Comparison of ENCODE assay signal across 19 cellular contexts in the genomic region with DNA sequence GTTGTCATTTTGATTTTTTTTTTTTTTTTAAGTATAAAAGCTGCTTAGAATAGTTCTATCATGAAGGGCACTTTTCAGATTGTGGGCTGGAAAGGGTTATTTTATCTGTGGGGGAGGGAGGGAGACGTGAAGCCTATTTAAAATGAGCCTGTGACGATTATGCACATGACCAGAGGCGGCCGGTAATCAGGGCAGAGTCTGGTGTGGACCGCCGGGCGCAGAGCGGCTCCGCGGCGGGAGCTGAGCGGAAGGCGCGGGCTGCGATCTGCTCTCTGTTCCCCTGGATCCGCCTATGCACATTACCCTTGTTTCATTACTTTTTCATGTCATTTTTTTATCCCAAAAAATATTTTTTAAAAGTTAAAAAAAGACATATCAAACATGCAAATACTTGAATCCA. TPM values are rescaled to one million over a fixed set of nuclear protein-coding genes. Genes with fewer than 3 reads are reported as not detected.
DNase-seq lines count a peak whose midpoint lies in the region; ATAC-seq and TF ChIP-seq lines count a peak whose summit lies in the region.
"Had no signal": no experiment of that assay in that cellular context is flagged by ENCODE, and none has a peak within 500 bp of the region (broad histone marks: within the 10 kb centered on the region; RNA-seq: fewer than 3 reads in every experiment).

No MANE protein-coding gene starts in this region.

- TF ChIP-seq POLR2A in transverse colon (IDR thresholded peaks at IDR 0.05) = no peak
- TF ChIP-seq POLR2A in esophagus muscularis mucosa (IDR thresholded peaks at IDR 0.05; ENCODE audit: low read depth) = no peak

- no peaks in the 10 kb centered on the region for H3K9me3 ChIP-seq in right atrium auricular region
- H3K9me3 ChIP-seq in transverse colon = no peaks in the 10 kb centered on the region
- H3K9me3 ChIP-seq in esophagus muscularis mucosa = no peaks in the 10 kb centered on the region
- H3K9me3 ChIP-seq: BE2C had no signal

- in situ Hi-C loops in transverse colon (cut with MboI; ENCODE audit: low pct_ligation_motif_present in 1 of 4, low pct_unique_long_range_greater_than_20kb in 1 of 4, low sequenced_read_pairs in 3 of 4) = loop anchor here in 1 of 4 donors (10.0 kb wide), 1 partner anchor 140 kb away; no protein-coding TSS in a partner anchor

- no peaks in the 10 kb centered on the region for H3K4me1 ChIP-seq in right atrium auricular region
- H3K4me1 ChIP-seq in transverse colon = no peaks in the 10 kb centered on the region
- H3K4me1 ChIP-seq in esophagus muscularis mucosa = peaks cover 0 to 28% (median 15%) of the 10 kb centered on the region in 4 donors
- H3K4me1 ChIP-seq: BE2C had no signal

- H3K27ac ChIP-seq in right atrium auricular region (no peak overlapping the region), transverse colon (no peak overlapping the region), esophagus muscularis mucosa (replicated peaks in 1 of 4) (peak overlapping the region in 1 of 4 donors; percentile 11)
- H3K27ac ChIP-seq: KMS-11, PC-9 had no signal

- DNase-seq in Right ventricle myocardium superior = no peak
- DNase-seq in right atrium auricular region (ENCODE audit: low spot score) = no peak
- peak; percentile 69 for DNase-seq in H7
- peak; percentile 44 for DNase-seq in epidermal melanocyte (ENCODE audit: insufficient read length, low spot score)
- DNase-seq in transverse colon = peak; percentile 3
- no peak for DNase-seq in esophagus muscularis mucosa (ENCODE audit: extremely low spot score)
- DNase-seq: BE2C; CD4-positive, alpha-beta memory T cell; DMS79; HFFc6; NCI-H187 treated with DMSO at 0.1 percent for 48 hours; NCI-H226; NCI-H526; PC-9 had no signal

- ATAC-seq in Right ventricle myocardium superior (ENCODE audit: poor library complexity) (peak; percentile 28), GM18498 (IDR thresholded peaks at IDR 0.05; ENCODE audit: unreplicated experiment) (no peak)

- H3K27me3 ChIP-seq in right atrium auricular region (no peaks in the 10 kb centered on the region), H7 (ENCODE audit: control insufficient read depth, insufficient read depth, low read length) (no peaks in the 10 kb centered on the region), transverse colon (no peaks in the 10 kb centered on the region), esophagus muscularis mucosa (no peaks in the 10 kb centered on the region)
- H3K27me3 ChIP-seq: BE2C had no signal

- WGBS in transverse colon (ENCODE audit: low coverage in 1 of 2), 2 donors = 86 to 89% methylated on average over 11 to 16 of the region's 16 CpGs
- WGBS in esophagus muscularis mucosa = 83% methylated on average over 16 of the region's 16 CpGs

- TF ChIP-seq EP300 in transverse colon (IDR thresholded peaks at IDR 0.05; ENCODE audit: low read depth) = no peak
- no peak for TF ChIP-seq EP300 in esophagus muscularis mucosa (IDR thresholded peaks at IDR 0.05)

- H3K36me3 ChIP-seq in right atrium auricular region (peaks cover 44% of the 10 kb centered on the region), H7 (replicated peaks; ENCODE audit: control insufficient read depth, insufficient read depth, low read length) (peaks cover 9% of the 10 kb centered on the region), transverse colon (peaks cover 0 to 11% (median 0%) of the 10 kb centered on the region in 4 donors), esophagus muscularis mucosa (peaks cover 18 to 87% (median 59%) of the 10 kb centered on the region in 4 donors)

- TF ChIP-seq CTCF in right atrium auricular region (IDR thresholded peaks at IDR 0.05) = no peak
- no peak for TF ChIP-seq CTCF in transverse colon (IDR thresholded peaks at IDR 0.05)
- TF ChIP-seq CTCF in esophagus muscularis mucosa (IDR thresholded peaks at IDR 0.05) = no peak

- intact Hi-C loops in Right ventricle myocardium superior (cut with DNase I) = no loop called here
- intact Hi-C loops in transverse colon (cut with DNase I; ENCODE audit: low total_unique reads) = no loop called here
- intact Hi-C loops in esophagus muscularis mucosa (cut with DNase I) = no loop called here

- H3K4me3 ChIP-seq in right atrium auricular region (no peak overlapping the region), H7 (ENCODE audit: insufficient read depth, low read depth, low read length) (no peak overlapping the region), transverse colon (no peak overlapping the region), esophagus muscularis mucosa (no peak overlapping the region)
- H3K4me3 ChIP-seq: PC-9 had no signal

RNA-seq across cellular contexts. Expression of gene TMC6, which starts 23.5 kb away (rescaled TPM):
- 57.2 TPM for total RNA-seq in Right ventricle myocardium superior
- 10 to 100 TPM in 1 of 2 donors, 1 to 10 TPM in 1; 7.5 to 41.3 TPM for total RNA-seq in right atrium auricular region
- total RNA-seq in H7 (2014; rRNA removed; shearing (Covaris generic)) = 77.1 and 82.2 TPM in 2 replicates
- 100 to 1,000 TPM in 1 of 4 donors, 10 to 100 TPM in 3; 39.7 to 181 (median 68.0) TPM for total RNA-seq in transverse colon
- 10 to 100 TPM; 14.4 to 21.4 (median 18.5) TPM for total RNA-seq in esophagus muscularis mucosa

RNA-seq across cellular contexts. Expression of gene TMC8, which starts 25.5 kb away (rescaled TPM):
- total RNA-seq in Right ventricle myocardium superior (1.6 TPM), right atrium auricular region (1 to 10 TPM; 1.0 to 2.6 TPM), transverse colon (10 to 100 TPM in 2 of 4 donors, 1 to 10 TPM in 2; 1.2 to 40.8 (median 9.8) TPM), esophagus muscularis mucosa (1 to 10 TPM; 1.3 to 5.3 (median 2.3) TPM)
- total RNA-seq in H7 (2014; rRNA removed; shearing (Covaris generic)) = 0.67 and 3.3 TPM in 2 replicates
- total RNA-seq: HFFc6, M059J had no signal

RNA-seq across cellular contexts. Expression of gene C17orf99, which starts 41.1 kb away (rescaled TPM):
- total RNA-seq in Right ventricle myocardium superior (not detected), right atrium auricular region (not detected), transverse colon (not detected), esophagus muscularis mucosa (not detected)
- not detected in 2 replicates for total RNA-seq in H7 (2014; rRNA removed; shearing (Covaris generic))
- total RNA-seq: CD4-positive, alpha-beta memory T cell; H4; HFFc6; M059J; PC-9; SK-MEL-5 had no signal

Comparison
In these comparisons a context has a peak if more than half of its experiments do, and no peak if none do; other contexts are left out.
1. DNase-seq: peak in H7 (single experiment), epidermal melanocyte (single experiment) and transverse colon (single experiment); none in Right ventricle myocardium superior (single experiment), right atrium auricular region (single experiment) and esophagus muscularis mucosa (single experiment).